In the genomic region with DNA sequence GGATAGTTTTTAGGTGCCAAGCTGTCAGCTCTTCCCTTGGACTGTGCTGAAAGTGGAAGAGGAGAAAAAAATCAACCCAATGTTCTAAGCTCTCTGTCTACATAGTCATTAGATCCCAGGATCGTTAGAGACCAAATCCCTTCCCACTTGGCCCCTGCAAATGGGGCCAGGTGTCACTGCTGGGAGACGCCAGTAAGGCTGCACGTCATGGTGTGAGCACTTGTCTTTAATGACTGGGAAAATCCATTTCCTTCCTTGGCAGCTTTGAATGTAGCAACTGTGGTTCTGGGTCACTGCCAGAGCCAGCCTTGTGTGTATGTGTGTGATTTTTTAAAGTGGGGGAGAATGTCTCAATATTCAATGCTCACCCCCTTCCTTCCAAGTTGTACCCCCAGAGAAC, we compare ENCODE assay signal across 9 cellular contexts. TPM values are rescaled to one million over a fixed set of nuclear protein-coding genes. Genes with fewer than 3 reads are reported as not detected.
A peak's percentile ranks its signal among the peaks of the same experiment; 100 is the strongest.
DNase-seq lines count a peak whose midpoint lies in the region; ATAC-seq and TF ChIP-seq lines count a peak whose summit lies in the region.
"Had no signal": no experiment of that assay in that cellular context is flagged by ENCODE, and none has a peak within 500 bp of the region (broad histone marks: within the 10 kb centered on the region; RNA-seq: fewer than 3 reads in every experiment).

No MANE protein-coding gene starts in this region.

- peak; percentile 67 for DNase-seq in COR-L47 (lab: John Stamatoyannopoulos, UW)
- DNase-seq in NCI-H774 (lab: John Stamatoyannopoulos, UW), result peak; percentile 1
- DNase-seq in right cardiac atrium, result peak in 2 of 3 donors; percentile 68 to 74
- DNase-seq in suprapubic skin (ENCODE audit: low spot score in 2 of 2), result no peak
- DNase-seq in SIG-M5 treated with dmso at 0.1 percent for 504 hours (lab: John Stamatoyannopoulos, UW; ENCODE audit: unreplicated experiment), result no peak

- peak; percentile 17 for ATAC-seq in HG02623 (IDR thresholded peaks at IDR 0.05; ENCODE audit: unreplicated experiment)
- ATAC-seq in right cardiac atrium, result peak in 1 of 2 donors; percentile 54
- no peak for ATAC-seq in HG02973 (IDR thresholded peaks at IDR 0.05; ENCODE audit: unreplicated experiment)
- no peak for ATAC-seq in HG03520 (IDR thresholded peaks at IDR 0.05; ENCODE audit: unreplicated experiment)

- H3K27ac ChIP-seq in right cardiac atrium (ENCODE audit: low read length) (no peak overlapping the region), suprapubic skin (no peak overlapping the region)
- H3K27ac ChIP-seq: SJSA1 had no signal

- TF ChIP-seq EP300 in suprapubic skin (IDR thresholded peaks at IDR 0.05), result no peak

- no peak for TF ChIP-seq CTCF in suprapubic skin (IDR thresholded peaks at IDR 0.05)

- peaks cover 8% of the 10 kb centered on the region for H3K4me1 ChIP-seq in right cardiac atrium (ENCODE audit: control insufficient read depth, insufficient read depth, low read length)
- H3K4me1 ChIP-seq in suprapubic skin, result peaks cover 10% of the 10 kb centered on the region
- H3K4me1 ChIP-seq: SJSA1 had no signal

- no peaks in the 10 kb centered on the region for H3K36me3 ChIP-seq in suprapubic skin
- H3K36me3 ChIP-seq: SJSA1 had no signal

- TF ChIP-seq POLR2A in suprapubic skin (IDR thresholded peaks at IDR 0.05), result no peak

- 13% methylated on average over 3 of the region's 3 CpGs for WGBS in right cardiac atrium
- WGBS in suprapubic skin, result 18% methylated on average over 3 of the region's 3 CpGs

- intact Hi-C loops in right cardiac atrium (cut with DNase I), result no loop called here

- no peaks in the 10 kb centered on the region for H3K9me3 ChIP-seq in right cardiac atrium (ENCODE audit: control insufficient read depth, low read length)
- no peaks in the 10 kb centered on the region for H3K9me3 ChIP-seq in suprapubic skin
- H3K9me3 ChIP-seq: SJSA1 had no signal

- H3K4me3 ChIP-seq in right cardiac atrium (ENCODE audit: low read length) (no peak overlapping the region), suprapubic skin (no peak overlapping the region)
- H3K4me3 ChIP-seq: SJSA1 had no signal

- H3K27me3 ChIP-seq in right cardiac atrium (ENCODE audit: control insufficient read depth, insufficient read depth), result no peaks in the 10 kb centered on the region
- H3K27me3 ChIP-seq in suprapubic skin, result no peaks in the 10 kb centered on the region

RNA-seq across cellular contexts. Expression of a gene that starts 59.9 kb away (rescaled TPM):
- total RNA-seq in right cardiac atrium (10 to 100 TPM; 10.6 to 15.7 (median 12.8) TPM), suprapubic skin (10 to 100 TPM in 1 of 4 donors, 1 to 10 TPM in 3; 7.3 to 15.2 (median 8.0) TPM)
- polyA plus RNA-seq in right cardiac atrium, result 9.1 TPM
- total RNA-seq: SJSA1 had no signal

Comparison
In these comparisons a context has a peak if more than half of its experiments do, and no peak if none do; other contexts are left out.
1. DNase-seq: peak in COR-L47 (single experiment), NCI-H774 (single experiment) and right cardiac atrium (2 of 3); none in suprapubic skin (0 of 2) and SIG-M5 treated with dmso at 0.1 percent for 504 hours (single experiment).